ENCODE assay signal across 8 cellular contexts in the genomic region with DNA sequence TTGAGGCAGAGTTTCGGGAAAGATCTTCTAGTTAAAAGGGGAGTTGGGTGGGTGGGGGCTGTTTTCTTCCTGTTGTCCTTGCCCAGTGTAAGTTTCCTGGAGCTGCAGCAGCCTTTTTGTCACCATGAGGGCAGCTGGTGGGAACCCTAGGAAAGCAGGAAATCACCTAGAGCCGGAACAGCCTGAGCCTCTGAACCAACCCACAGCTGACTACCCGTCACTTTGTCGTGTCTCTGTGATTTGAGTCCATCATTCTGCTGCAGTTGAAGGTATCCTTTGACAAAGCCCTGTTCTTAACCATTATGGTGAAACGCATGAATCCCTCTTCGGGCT. TPM values are rescaled to one million over a fixed set of nuclear protein-coding genes. Genes with fewer than 3 reads are reported as not detected.
A peak's percentile ranks its signal among the peaks of the same experiment; 100 is the strongest.
DNase-seq lines count a peak whose midpoint lies in the region; ATAC-seq and TF ChIP-seq lines count a peak whose summit lies in the region.

No MANE protein-coding gene starts in this region.

- H3K9me3 ChIP-seq in BE2C, result no peaks in the 10 kb centered on the region
- H3K9me3 ChIP-seq in MG63, result no peaks in the 10 kb centered on the region

- H3K4me3 Mint-ChIP-seq in nephron, result peak overlapping the region; percentile 89 to 98 (median 92)

- H3K27ac Mint-ChIP-seq in nephron, result peak overlapping the region; percentile 93 to 96 (median 95)

- H3K9me3 Mint-ChIP-seq in nephron, result peaks cover 8% of the 10 kb centered on the region

- no peaks in the 10 kb centered on the region for H3K27me3 Mint-ChIP-seq in nephron (ENCODE audit: low read depth)

- TF ChIP-seq CTCF in BE2C (IDR thresholded peaks at IDR 0.05; ENCODE audit: low read depth, low read length) (no peak), coronary artery (IDR thresholded peaks at IDR 0.05) (no peak), nephron (IDR thresholded peaks at IDR 0.05; ENCODE audit: unreplicated experiment in 3 of 3) (no peak)

- H3K4me3 ChIP-seq in BE2C (ENCODE audit: low read depth, low read length) (peak overlapping the region; percentile 93), MG63 (peak overlapping the region; percentile 70), coronary artery (peak overlapping the region; percentile 86)

- H3K4me1 Mint-ChIP-seq in nephron, result peaks cover 22% of the 10 kb centered on the region

- peak overlapping the region; percentile 84 to 98 for H3K27ac ChIP-seq in coronary artery

- DNase-seq in BE2C, result no peak
- DNase-seq in MG63, result no peak
- DNase-seq in coronary artery (ENCODE audit: low spot score), result no peak

- no peaks in the 10 kb centered on the region for H3K4me1 ChIP-seq in BE2C

- H3K36me3 ChIP-seq in BE2C (no peaks in the 10 kb centered on the region), MG63 (no peaks in the 10 kb centered on the region)

- ATAC-seq in HG03135 (IDR thresholded peaks at IDR 0.05; ENCODE audit: unreplicated experiment), result no peak
- ATAC-seq in HG03432 (IDR thresholded peaks at IDR 0.05; ENCODE audit: unreplicated experiment), result no peak
- ATAC-seq in HG03439 (IDR thresholded peaks at IDR 0.05; ENCODE audit: unreplicated experiment), result no peak
- no peak for ATAC-seq in HG02885 (IDR thresholded peaks at IDR 0.05; ENCODE audit: poor library complexity, unreplicated experiment)

- H3K27me3 ChIP-seq in BE2C, result no peaks in the 10 kb centered on the region
- no peaks in the 10 kb centered on the region for H3K27me3 ChIP-seq in MG63

- peaks cover 5% of the 10 kb centered on the region for H3K36me3 Mint-ChIP-seq in nephron (ENCODE audit: low read depth)

RNA-seq across cellular contexts. Expression of a gene that starts 1.2 kb away (rescaled TPM):
- 3.0 TPM for polyA plus RNA-seq in BE2C (2012; ENCODE audit: insufficient read depth, insufficient read length, low read depth)
- 2.8 and 3.6 TPM in 2 replicates for total RNA-seq in MG63 (2014; rRNA removed; shearing (Covaris generic); ENCODE audit: low replicate concordance)

RNA-seq across cellular contexts. Expression of a gene that starts 24.4 kb away (rescaled TPM):
- 89.4 TPM for polyA plus RNA-seq in BE2C (2012; ENCODE audit: insufficient read depth, insufficient read length, low read depth)
- total RNA-seq in MG63 (2014; rRNA removed; shearing (Covaris generic); ENCODE audit: low replicate concordance), result 369 and 2,100 TPM in 2 replicates
